ENCODE assay signal across 10 cellular contexts in genomic region chr15:52336530-52336929, GRCh38. TPM values are rescaled to one million over a fixed set of nuclear protein-coding genes. Genes with fewer than 3 reads are reported as not detected.
DNase-seq lines count a peak whose midpoint lies in the region; ATAC-seq and TF ChIP-seq lines count a peak whose summit lies in the region.
"Had no signal": no experiment of that assay in that cellular context is flagged by ENCODE, and none has a peak within 500 bp of the region (broad histone marks: within the 10 kb centered on the region; RNA-seq: fewer than 3 reads in every experiment).

No MANE protein-coding gene starts in this region.

- TF ChIP-seq CTCF in left ventricle myocardium inferior (IDR thresholded peaks at IDR 0.05; ENCODE audit: borderline replicate concordance) = peak; percentile 21

- H3K4me3 ChIP-seq in left ventricle myocardium inferior (no peak overlapping the region), right cardiac atrium (ENCODE audit: low read length) (no peak overlapping the region)

- no peak overlapping the region for H3K27ac ChIP-seq in left ventricle myocardium inferior (replicated peaks)
- H3K27ac ChIP-seq in epithelial cell of prostate = peak overlapping the region; percentile 91
- H3K27ac ChIP-seq in right cardiac atrium (ENCODE audit: low read length) = no peak overlapping the region

- DNase-seq in left ventricle myocardium inferior (no peak), left ventricle myocardium superior (no peak), OCI-M1 (lab: John Stamatoyannopoulos, UW) (peak; percentile 16), epithelial cell of prostate (ENCODE audit: low read depth, low spot score) (no peak), Ammon's horn (ENCODE audit: low spot score) (no peak), T-helper 9 cell (no peak), right cardiac atrium (no peak)
- DNase-seq in activated CD4-positive, CD25-positive, alpha-beta regulatory T cell treated with anti-CD3 and anti-CD28 coated beads, Interleukin-2, amount 50 U/mL, for 72 hours = no peak
- DNase-seq: naive thymus-derived CD4-positive, alpha-beta T cell had no signal

- H3K27me3 ChIP-seq in left ventricle myocardium inferior (ENCODE audit: low read depth) (no peaks in the 10 kb centered on the region), right cardiac atrium (ENCODE audit: control insufficient read depth, insufficient read depth) (no peaks in the 10 kb centered on the region)

- 65% methylated on average over 4 of the region's 4 CpGs for WGBS in right cardiac atrium

- intact Hi-C loops in left ventricle myocardium inferior (cut with micrococcal nuclease) = no loop called here
- intact Hi-C loops in left ventricle myocardium superior (cut with micrococcal nuclease) = no loop called here
- intact Hi-C loops in right cardiac atrium (cut with DNase I) = loop anchor here in 1 of 4 donors (10.0 kb wide), 1 partner anchor 228 kb away; the partner anchor contains the start of gene ARPP19

- ATAC-seq in left ventricle myocardium superior (no peak), right cardiac atrium (no peak)
- ATAC-seq: activated naive CD4-positive, alpha-beta T cell treated with anti-CD3 and anti-CD28 coated beads, Interleukin-2, amount 50 U/mL, for 72 hours; naive thymus-derived CD4-positive, alpha-beta T cell had no signal

- H3K9me3 ChIP-seq in left ventricle myocardium inferior (replicated peaks) (no peaks in the 10 kb centered on the region), right cardiac atrium (ENCODE audit: control insufficient read depth, low read length) (no peaks in the 10 kb centered on the region)

- H3K36me3 ChIP-seq in left ventricle myocardium inferior = peaks cover 9% of the 10 kb centered on the region

- H3K4me1 ChIP-seq in left ventricle myocardium inferior = peaks cover 17% of the 10 kb centered on the region
- H3K4me1 ChIP-seq in right cardiac atrium (ENCODE audit: control insufficient read depth, insufficient read depth, low read length) = no peaks in the 10 kb centered on the region

RNA-seq across cellular contexts. Expression of gene MYO5C, which starts 40.9 kb away (rescaled TPM):
- total RNA-seq in left ventricle myocardium inferior (2.9 TPM), left ventricle myocardium superior (2.1 TPM), right cardiac atrium (1 to 10 TPM; 3.9 to 9.2 (median 4.6) TPM)
- 1.6 TPM for polyA plus RNA-seq in right cardiac atrium
